16 cellular contexts compared by ENCODE assay signal in genomic region chr14:74635831-74636230, GRCh38. TPM values are rescaled to one million over a fixed set of nuclear protein-coding genes. Genes with fewer than 3 reads are reported as not detected.
DNase-seq lines count a peak whose midpoint lies in the region; ATAC-seq, FAIRE-seq and TF ChIP-seq lines count a peak whose summit lies in the region.
"Had no signal": no experiment of that assay in that cellular context is flagged by ENCODE, and none has a peak within 500 bp of the region (broad histone marks: within the 10 kb centered on the region; RNA-seq: fewer than 3 reads in every experiment).

No MANE protein-coding gene starts in this region.

- peak overlapping the region; percentile 12; the same call in 1 of the 2 replicates for H3K27ac Mint-ChIP-seq in HFFc6
- peak overlapping the region; percentile 56 for H3K27ac Mint-ChIP-seq in astrocyte (ENCODE audit: unreplicated experiment)
- no peak overlapping the region for H3K27ac Mint-ChIP-seq in activated T-cell treated with anti-CD3 and anti-CD28 coated beads, Interleukin-2, amount 50 U/mL, for 72 hours
- H3K27ac Mint-ChIP-seq: CD8-positive, alpha-beta T cell had no signal

- no peak for ATAC-seq in activated T-cell treated with anti-CD3 and anti-CD28 coated beads, Interleukin-2, amount 50 U/mL, for 72 hours (replicated peaks in 1 of 2)
- ATAC-seq: CD8-positive, alpha-beta T cell had no signal

- H3K4me3 Mint-ChIP-seq in HFFc6 (no peak overlapping the region), astrocyte (ENCODE audit: unreplicated experiment) (no peak overlapping the region)
- H3K4me3 Mint-ChIP-seq in activated T-cell treated with anti-CD3 and anti-CD28 coated beads, Interleukin-2, amount 50 U/mL, for 72 hours, result no peak overlapping the region
- H3K4me3 Mint-ChIP-seq: CD8-positive, alpha-beta T cell had no signal

- TF ChIP-seq RAD21 in liver (IDR thresholded peaks at IDR 0.05), result peak; percentile 30 to 36

- H3K4me1 Mint-ChIP-seq in HFFc6 (ENCODE audit: low read depth) (peaks cover 41% of the 10 kb centered on the region), astrocyte (ENCODE audit: low read depth, unreplicated experiment) (peaks cover 52% of the 10 kb centered on the region)
- no peaks in the 10 kb centered on the region for H3K4me1 Mint-ChIP-seq in activated T-cell treated with anti-CD3 and anti-CD28 coated beads, Interleukin-2, amount 50 U/mL, for 72 hours (ENCODE audit: low read depth)

- H3K4me1 ChIP-seq in astrocyte (ENCODE audit: insufficient read depth, low read length) (peaks cover 16% of the 10 kb centered on the region), liver (ENCODE audit: control insufficient read depth in 4 of 4, insufficient read depth in 4 of 4, low read length in 3 of 4) (peaks cover 3 to 9% (median 9%) of the 10 kb centered on the region in 4 donors)

- H3K4me2 ChIP-seq in astrocyte (ENCODE audit: low read length), result peak overlapping the region; percentile 49
- H3K4me2 ChIP-seq: KMS-11 had no signal

- H3K9me3 Mint-ChIP-seq in HFFc6 (no peaks in the 10 kb centered on the region), astrocyte (ENCODE audit: unreplicated experiment) (peaks cover 2% of the 10 kb centered on the region)
- H3K9me3 Mint-ChIP-seq in activated T-cell treated with anti-CD3 and anti-CD28 coated beads, Interleukin-2, amount 50 U/mL, for 72 hours, result no peaks in the 10 kb centered on the region
- H3K9me3 Mint-ChIP-seq: CD8-positive, alpha-beta T cell had no signal

- TF ChIP-seq CTCF in HFFc6 (IDR thresholded peaks at IDR 0.05) (no peak), astrocyte (IDR thresholded peaks at IDR 0.05; ENCODE audit: insufficient read depth, low read depth, low read length) (no peak), liver (IDR thresholded peaks at IDR 0.05; ENCODE audit: low read depth, low read length, missing input control) (no peak)

- H3K36me3 ChIP-seq in astrocyte (ENCODE audit: insufficient read depth, low read length) (no peaks in the 10 kb centered on the region), liver (ENCODE audit: control insufficient read depth in 4 of 4, insufficient read depth in 3 of 4, low read depth in 1 of 4, low read length in 3 of 4) (no peaks in the 10 kb centered on the region)
- H3K36me3 ChIP-seq: MG63 had no signal

- H3K9ac ChIP-seq in astrocyte (ENCODE audit: low read length), result no peak overlapping the region
- H3K9ac ChIP-seq in liver (ENCODE audit: low read depth in 1 of 2, low read length in 2 of 2), result no peak overlapping the region
- H3K9ac ChIP-seq: KMS-11 had no signal

- H3K36me3 Mint-ChIP-seq in HFFc6 (ENCODE audit: low read depth) (no peaks in the 10 kb centered on the region), astrocyte (ENCODE audit: low read depth, unreplicated experiment) (no peaks in the 10 kb centered on the region)
- H3K36me3 Mint-ChIP-seq in activated T-cell treated with anti-CD3 and anti-CD28 coated beads, Interleukin-2, amount 50 U/mL, for 72 hours (ENCODE audit: insufficient read depth in 2 of 2), result no peaks in the 10 kb centered on the region
- H3K36me3 Mint-ChIP-seq: CD8-positive, alpha-beta T cell had no signal

- H3K9me3 ChIP-seq in astrocyte (ENCODE audit: insufficient read depth, low read depth, low read length) (no peaks in the 10 kb centered on the region), liver (ENCODE audit: control insufficient read depth in 4 of 4, low read length in 3 of 4) (no peaks in the 10 kb centered on the region)
- H3K9me3 ChIP-seq: MG63 had no signal

- no peaks in the 10 kb centered on the region for H3K79me2 ChIP-seq in astrocyte (ENCODE audit: insufficient read depth, low read length)

- H3K4me3 ChIP-seq in astrocyte (ENCODE audit: insufficient read depth, low read depth, low read length), result no peak overlapping the region
- H3K4me3 ChIP-seq in liver (ENCODE audit: low read depth in 1 of 3, low read length in 3 of 3), result no peak overlapping the region
- H3K4me3 ChIP-seq: MG63 had no signal

- 46% methylated on average over 3 of the region's 3 CpGs for WGBS in liver

- no peak overlapping the region for H3K27ac ChIP-seq in astrocyte (ENCODE audit: low read depth, low read length)
- no peak overlapping the region for H3K27ac ChIP-seq in liver (ENCODE audit: low read depth in 1 of 2, low read length in 2 of 2)
- H3K27ac ChIP-seq: 22Rv1, KMS-11 had no signal

- H3K27me3 Mint-ChIP-seq in HFFc6 (ENCODE audit: insufficient read depth) (peaks cover 6% of the 10 kb centered on the region; the same call in 1 of the 2 replicates), astrocyte (ENCODE audit: low read depth, unreplicated experiment) (peaks cover 3% of the 10 kb centered on the region)
- H3K27me3 Mint-ChIP-seq in activated T-cell treated with anti-CD3 and anti-CD28 coated beads, Interleukin-2, amount 50 U/mL, for 72 hours (ENCODE audit: low read depth), result peaks cover 6% of the 10 kb centered on the region

- DNase-seq in DMS53 (lab: John Stamatoyannopoulos, UW), result peak; percentile 61
- no peak for DNase-seq in DMS53 treated with DMSO at 0.1 percent for 48 hours (lab: John Stamatoyannopoulos, UW; ENCODE audit: unreplicated experiment)
- DNase-seq in HFFc6, result no peak
- DNase-seq in astrocyte (ENCODE audit: low read depth), result no peak
- DNase-seq in NCI-H345 treated with DMSO at 0.1 percent for 48 hours (lab: John Stamatoyannopoulos, UW; ENCODE audit: unreplicated experiment), result no peak
- DNase-seq in NCI-H1930 (lab: John Stamatoyannopoulos, UW), result no peak
- DNase-seq in activated T-cell treated with anti-CD3 and anti-CD28 coated beads, Interleukin-2, amount 50 U/mL, for 72 hours, result no peak
- DNase-seq: CD8-positive, alpha-beta T cell; MG63; NCI-H1105; NCI-H187 treated with DMSO at 0.1 percent for 48 hours; NCI-H526 treated with DMSO at 0.1 percent for 48 hours; SHP77 treated with DMSO at 0.1 percent for 48 hours had no signal

- H2AFZ ChIP-seq in astrocyte (ENCODE audit: low read depth, low read length), result no peak overlapping the region

- FAIRE-seq in astrocyte (lab: Jason Lieb, UNC), result no peak

- no peaks in the 10 kb centered on the region for H3K27me3 ChIP-seq in astrocyte (ENCODE audit: insufficient read depth, low read length)
- H3K27me3 ChIP-seq in liver (ENCODE audit: control insufficient read depth in 4 of 4, insufficient read depth in 4 of 4, low read length in 3 of 4), result no peaks in the 10 kb centered on the region
- H3K27me3 ChIP-seq: MG63 had no signal

- H4K20me1 ChIP-seq in astrocyte (ENCODE audit: insufficient read depth, low read length), result no peaks in the 10 kb centered on the region

TF ChIP-seq in liver, 16 proteins besides CTCF, POLR2A, EP300 and RAD21 (continues in another document):
- TF ChIP-seq FOXA2 (IDR thresholded peaks at IDR 0.05) (no peak), REST (IDR thresholded peaks at IDR 0.05) (no peak), EGR1 (IDR thresholded peaks at IDR 0.05; ENCODE audit: low read depth in 2 of 2) (no peak), HNF4G (IDR thresholded peaks at IDR 0.05) (no peak), MAX (IDR thresholded peaks at IDR 0.05) (peak; percentile 29), GABPA (IDR thresholded peaks at IDR 0.05 in 1 of 2, conservative IDR thresholded peaks at IDR 0.05 in 1 of 2) (no peak), JUND (IDR thresholded peaks at IDR 0.05) (no peak), SP1 (IDR thresholded peaks at IDR 0.05) (peak; percentile 54), HNF4A (conservative IDR thresholded peaks at IDR 0.05) (peak; percentile 37 to 63), TAF1 (conservative IDR thresholded peaks at IDR 0.05) (no peak), FOXA1 (IDR thresholded peaks at IDR 0.05) (no peak), ATF3 (IDR thresholded peaks at IDR 0.05) (no peak), YY1 (IDR thresholded peaks at IDR 0.05) (peak; percentile 25), NR2F2 (IDR thresholded peaks at IDR 0.05) (no peak), RXRA (IDR thresholded peaks at IDR 0.05) (peak in 1 of 2 donors; percentile 62)

RNA-seq across cellular contexts. Expression of gene LTBP2, which starts 23.8 kb away (rescaled TPM):
- total RNA-seq in HFFc6 (2021; fragmentation: NEBNext Ultra II Directional; extraction: Animal tissue kit (Norgen Biotek cat#: 25700)), result 100 to 1,000 TPM; 109 to 165 (median 120) TPM
- total RNA-seq in astrocyte (162 and 196 TPM in 2 replicates), liver (1 to 10 TPM; 1.1 to 1.3 TPM)
- polyA plus RNA-seq in liver, result under 1 TPM; 0.24 to 0.69 TPM
- total RNA-seq in activated T-cell treated with anti-CD3 and anti-CD28 coated beads, Interleukin-2, amount 50 U/mL, for 72 hours, result under 1 TPM; 0.25 to 0.84 TPM

Comparison
In these comparisons a context has a peak if more than half of its experiments do, and no peak if none do; other contexts are left out.
1. RNA of gene LTBP2, which starts 23.8 kb away (total RNA-seq): 162 to 196 TPM in astrocyte and 109 to 165 TPM in HFFc6; 1.1 to 1.3 TPM in liver and 0.25 to 0.84 TPM in activated T-cell treated with anti-CD3 and anti-CD28 coated beads, Interleukin-2, amount 50 U/mL, for 72 hours; every median in the first group is over 10 times any median in the second.